In genomic region chr19:17931532-17932191, GRCh38 we compare ENCODE assay signal across 9 cellular contexts. TPM values are rescaled to one million over a fixed set of nuclear protein-coding genes. Genes with fewer than 3 reads are reported as not detected.
DNase-seq lines count a peak whose midpoint lies in the region; ATAC-seq and TF ChIP-seq lines count a peak whose summit lies in the region.
"Had no signal": no experiment of that assay in that cellular context is flagged by ENCODE, and none has a peak within 500 bp of the region (broad histone marks: within the 10 kb centered on the region; RNA-seq: fewer than 3 reads in every experiment).

No MANE protein-coding gene starts in this region.

- H3K36me3 ChIP-seq in iPS-20b (ENCODE audit: insufficient read depth, low read depth, low read length) (no peaks in the 10 kb centered on the region), thoracic aorta (peaks cover 5% of the 10 kb centered on the region)

- ATAC-seq in activated CD8-positive, alpha-beta memory T cell treated with anti-CD3 and anti-CD28 coated beads, Interleukin-2, amount 10 ng/mL, durations not matched to agents 7 days and 5 days: no peak
- ATAC-seq in thoracic aorta (ENCODE audit: insufficient number of reproducible peaks, low FRiP score, low read depth): no peak
- ATAC-seq in HG02610 (IDR thresholded peaks at IDR 0.05; ENCODE audit: unreplicated experiment): no peak

- H3K9me3 ChIP-seq in iPS-20b (ENCODE audit: insufficient read depth, low read depth, low read length) (no peaks in the 10 kb centered on the region), thoracic aorta (no peaks in the 10 kb centered on the region)

- intact Hi-C loops in activated CD4-positive, alpha-beta memory T cell treated with anti-CD3 and anti-CD28 coated beads for 36 hours (cut with micrococcal nuclease): loop anchor here (1.0 to 5.0 kb wide), 4 partner anchors 59 to 221 kb away; partner anchors contain the start of genes PIK3R2 and RPL18A

- POLR2A ChIA-PET in activated CD4-positive, alpha-beta memory T cell treated with anti-CD3 and anti-CD28 coated beads for 36 hours (lab: Charles Lee): interaction anchor here (1.3 to 6.8 kb wide), 4 partner anchors 60 to 82 kb away, joined by 4 to 93 read pairs (median 14); partner anchors contain the start of genes RPL18A and SLC5A5

- peak overlapping the region; percentile 96; the same call in 1 of the 2 replicates for H3K9ac ChIP-seq in iPS-20b (ENCODE audit: low read depth, low read length)

- H3K27me3 Mint-ChIP-seq in activated CD8-positive, alpha-beta memory T cell treated with anti-CD3 and anti-CD28 coated beads, Interleukin-2, amount 10 ng/mL, durations not matched to agents 7 days and 5 days: peaks cover 3% of the 10 kb centered on the region
- H3K27me3 Mint-ChIP-seq in activated CD4-positive, alpha-beta memory T cell treated with anti-CD3 and anti-CD28 coated beads for 36 hours: no peaks in the 10 kb centered on the region

- no peaks in the 10 kb centered on the region for H3K9me3 Mint-ChIP-seq in activated CD8-positive, alpha-beta memory T cell treated with anti-CD3 and anti-CD28 coated beads, Interleukin-2, amount 10 ng/mL, durations not matched to agents 7 days and 5 days (ENCODE audit: low read depth)
- H3K9me3 Mint-ChIP-seq in activated CD4-positive, alpha-beta memory T cell treated with anti-CD3 and anti-CD28 coated beads for 36 hours: no peaks in the 10 kb centered on the region

- DNase-seq in activated CD8-positive, alpha-beta memory T cell treated with anti-CD3 and anti-CD28 coated beads, Interleukin-2, amount 10 ng/mL, durations not matched to agents 7 days and 5 days: no peak
- DNase-seq in activated CD8-positive, alpha-beta memory T cell treated with anti-CD3 and anti-CD28 coated beads, Interleukin-2, amount 50 U/mL, for 4 hours: no peak
- peak; percentile 20 for DNase-seq in activated CD4-positive, alpha-beta memory T cell treated with anti-CD3 and anti-CD28 coated beads for 36 hours
- DNase-seq in thoracic aorta (ENCODE audit: low spot score) (no peak), UCSD-AML1 (lab: John Stamatoyannopoulos, UW; ENCODE audit: unreplicated experiment) (no peak)
- DNase-seq in stimulated activated CD4-positive, alpha-beta T cell treated with anti-CD3 and anti-CD28 coated beads, Interleukin-4, amount 100 ng/mL, for 24 hours: no peak

- peak overlapping the region; percentile 36 for H3K4me3 Mint-ChIP-seq in activated CD8-positive, alpha-beta memory T cell treated with anti-CD3 and anti-CD28 coated beads, Interleukin-2, amount 10 ng/mL, durations not matched to agents 7 days and 5 days
- H3K4me3 Mint-ChIP-seq in activated CD4-positive, alpha-beta memory T cell treated with anti-CD3 and anti-CD28 coated beads for 36 hours: peak overlapping the region; percentile 51

- no peaks in the 10 kb centered on the region for H3K36me3 Mint-ChIP-seq in activated CD8-positive, alpha-beta memory T cell treated with anti-CD3 and anti-CD28 coated beads, Interleukin-2, amount 10 ng/mL, durations not matched to agents 7 days and 5 days
- no peaks in the 10 kb centered on the region for H3K36me3 Mint-ChIP-seq in activated CD4-positive, alpha-beta memory T cell treated with anti-CD3 and anti-CD28 coated beads for 36 hours

- H3K4me1 Mint-ChIP-seq in activated CD8-positive, alpha-beta memory T cell treated with anti-CD3 and anti-CD28 coated beads, Interleukin-2, amount 10 ng/mL, durations not matched to agents 7 days and 5 days: peaks cover 39% of the 10 kb centered on the region
- H3K4me1 Mint-ChIP-seq in activated CD4-positive, alpha-beta memory T cell treated with anti-CD3 and anti-CD28 coated beads for 36 hours (ENCODE audit: low read depth): peaks cover 26% of the 10 kb centered on the region

- CTCF ChIA-PET in activated CD8-positive, alpha-beta memory T cell treated with anti-CD3 and anti-CD28 coated beads, Interleukin-2, amount 10 ng/mL, durations not matched to agents 7 days and 5 days (lab: Charles Lee): interaction anchor here (0.7 to 12.7 kb wide), 14 partner anchors 14 to 325 kb away, joined by 3 to 361 read pairs (median 14); partner anchors contain the start of genes RPL18A and SLC5A5
- CTCF ChIA-PET in activated CD4-positive, alpha-beta memory T cell treated with anti-CD3 and anti-CD28 coated beads for 36 hours (lab: Charles Lee): interaction anchor here (1.2 to 9.9 kb wide), 9 partner anchors 15 to 229 kb away, joined by 3 to 289 read pairs (median 15); partner anchors contain the start of genes RPL18A and SLC5A5

- H3K4me1 ChIP-seq in iPS-20b (ENCODE audit: insufficient read depth, low read length): no peaks in the 10 kb centered on the region; the same call in 1 of the 2 replicates
- H3K4me1 ChIP-seq in thoracic aorta (ENCODE audit: control insufficient read depth in 1 of 2, low read depth in 2 of 2): peaks cover 9 to 15% of the 10 kb centered on the region in 2 donors

- H3K27ac ChIP-seq in iPS-20b (ENCODE audit: low read length) (no peak overlapping the region), thoracic aorta (no peak overlapping the region)

- no peak overlapping the region for H3K27ac Mint-ChIP-seq in activated CD8-positive, alpha-beta memory T cell treated with anti-CD3 and anti-CD28 coated beads, Interleukin-2, amount 10 ng/mL, durations not matched to agents 7 days and 5 days
- peak overlapping the region; percentile 18 for H3K27ac Mint-ChIP-seq in activated CD4-positive, alpha-beta memory T cell treated with anti-CD3 and anti-CD28 coated beads for 36 hours

- H3K27me3 ChIP-seq in iPS-20b (ENCODE audit: insufficient read depth, low read length) (no peaks in the 10 kb centered on the region), thoracic aorta (replicated peaks; ENCODE audit: insufficient read depth) (no peaks in the 10 kb centered on the region)

- peak overlapping the region; percentile 98 for H3K4me3 ChIP-seq in iPS-20b (ENCODE audit: low read length)
- H3K4me3 ChIP-seq in thoracic aorta: peak overlapping the region; percentile 78

- TF ChIP-seq CTCF in thoracic aorta (IDR thresholded peaks at IDR 0.05): no peak

RNA-seq across cellular contexts. Expression of gene CCDC124, which starts 1.2 kb away (rescaled TPM):
- total RNA-seq in activated CD8-positive, alpha-beta memory T cell treated with anti-CD3 and anti-CD28 coated beads, Interleukin-2, amount 10 ng/mL, durations not matched to agents 7 days and 5 days: 100 to 1,000 TPM in 1 of 2 experiments, 10 to 100 TPM in 1; 83.8 to 101 TPM
- 100 to 1,000 TPM; 101 to 105 TPM for total RNA-seq in activated CD4-positive, alpha-beta memory T cell treated with anti-CD3 and anti-CD28 coated beads for 36 hours
- total RNA-seq in thoracic aorta: 10 to 100 TPM; 44.1 to 60.8 TPM

RNA-seq across cellular contexts. Expression of gene KCNN1, which starts 35.2 kb away (rescaled TPM):
- under 1 TPM in 1 of 2 experiments, not detected in 1; 0.21 TPM for total RNA-seq in activated CD8-positive, alpha-beta memory T cell treated with anti-CD3 and anti-CD28 coated beads, Interleukin-2, amount 10 ng/mL, durations not matched to agents 7 days and 5 days
- total RNA-seq in activated CD4-positive, alpha-beta memory T cell treated with anti-CD3 and anti-CD28 coated beads for 36 hours: under 1 TPM in 1 of 2 experiments, not detected in 1; 0.24 TPM
- total RNA-seq in thoracic aorta: under 1 TPM in 1 of 2 donors, not detected in 1; 0.99 TPM
- total RNA-seq: T-helper 2 cell treated with Interferon-gamma antibody and Interleukin-4, amounts not matched to agents 100 ng/mL and 5 ng/mL, for 36 hours had no signal

RNA-seq across cellular contexts. Expression of gene SLC5A5, which starts 59.9 kb away (rescaled TPM):
- under 1 TPM; 0.59 to 0.73 TPM for total RNA-seq in activated CD8-positive, alpha-beta memory T cell treated with anti-CD3 and anti-CD28 coated beads, Interleukin-2, amount 10 ng/mL, durations not matched to agents 7 days and 5 days
- 1 to 10 TPM in 1 of 2 experiments, under 1 TPM in 1; 0.87 to 1.0 TPM for total RNA-seq in activated CD4-positive, alpha-beta memory T cell treated with anti-CD3 and anti-CD28 coated beads for 36 hours
- not detected for total RNA-seq in thoracic aorta
